ENCODE assay signal across 22 cellular contexts in the genomic region with DNA sequence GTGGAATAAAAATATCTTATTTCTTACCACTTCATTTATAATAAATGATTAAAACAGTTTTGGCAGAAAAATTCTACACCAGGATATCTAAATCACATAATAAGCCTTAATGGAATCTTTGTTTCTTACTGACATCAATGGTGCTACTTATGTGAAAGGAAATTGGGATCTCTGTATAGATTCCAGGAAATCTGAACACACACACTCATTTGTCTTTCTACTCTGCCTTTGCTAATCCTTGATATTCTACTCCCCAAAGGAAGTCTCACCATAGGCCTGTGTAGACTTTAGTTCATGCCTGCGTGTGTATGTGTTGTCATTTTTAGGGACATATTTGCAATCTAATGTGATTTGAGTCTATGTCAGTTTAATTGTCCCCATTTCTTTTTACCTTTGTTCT. TPM values are rescaled to one million over a fixed set of nuclear protein-coding genes. Genes with fewer than 3 reads are reported as not detected.
A peak's percentile ranks its signal among the peaks of the same experiment; 100 is the strongest.
DNase-seq lines count a peak whose midpoint lies in the region; ATAC-seq, FAIRE-seq and TF ChIP-seq lines count a peak whose summit lies in the region.
"Had no signal": no experiment of that assay in that cellular context is flagged by ENCODE, and none has a peak within 500 bp of the region (broad histone marks: within the 10 kb centered on the region; RNA-seq: fewer than 3 reads in every experiment).

No MANE protein-coding gene starts in this region.

- DNase-seq in COLO829 (ENCODE audit: low spot score) (peak; percentile 28), K562 (ENCODE audit: extremely low read depth in 1 of 4, low spot score in 3 of 4) (no peak), foreskin melanocyte (peak; percentile 74), mesothelial cell of epicardium (ENCODE audit: low spot score in 2 of 2, unreplicated experiment in 2 of 2) (no peak), germinal center (ENCODE audit: low spot score) (no peak)
- no peak for DNase-seq in stimulated activated CD4-positive, alpha-beta T cell treated with anti-CD3 and anti-CD28 coated beads, Interleukin-4, amount 100 ng/mL, for 24 hours
- no peak for DNase-seq in T-helper 2 cell treated with Interferon-gamma antibody and Interleukin-4, amounts not matched to agents 5 μg/mL and 100 μg/mL, for 36 hours (ENCODE audit: low spot score)
- DNase-seq: BE2C; CD4-positive, alpha-beta memory T cell; COR-L47; DMS153; DMS79 treated with DMSO at 0.1 percent for 48 hours; EL; GDM1 had no signal

- H3K79me2 ChIP-seq in K562 (ENCODE audit: control insufficient read depth, insufficient read depth, low read length), result peaks cover 57% of the 10 kb centered on the region

- H3K9ac ChIP-seq in K562 (ENCODE audit: insufficient read depth in 1 of 2, low read depth in 2 of 2, low read length in 2 of 2), result no peak overlapping the region

- H3K36me3 Mint-ChIP-seq in mesothelial cell of epicardium, result no peaks in the 10 kb centered on the region
- H3K36me3 Mint-ChIP-seq in T-helper 2 cell treated with Interferon-gamma antibody and Interleukin-4, amounts not matched to agents 5 μg/mL and 100 μg/mL, for 36 hours (ENCODE audit: low read depth), result no peaks in the 10 kb centered on the region
- H3K36me3 Mint-ChIP-seq: CD4-positive, alpha-beta memory T cell had no signal

- intact Hi-C loops in K562 (cut with micrococcal nuclease), result no loop called here

- in situ Hi-C loops in K562 (cut with MboI), result loop anchor here (25.0 kb wide), 1 partner anchor 319 kb away; no protein-coding TSS in a partner anchor

- H3K27me3 ChIP-seq in K562 (ENCODE audit: control insufficient read depth in 2 of 2, insufficient read depth in 2 of 2, low read length in 2 of 2), result no peaks in the 10 kb centered on the region
- H3K27me3 ChIP-seq: BE2C had no signal

- no peak for TF ChIP-seq EP300 in K562 (IDR thresholded peaks at IDR 0.05; ENCODE audit: low read length)

- no peak overlapping the region for H2AFZ ChIP-seq in K562 (ENCODE audit: low read depth, low read length)

- no peak overlapping the region for H3K4me2 ChIP-seq in K562 (ENCODE audit: insufficient read depth, low read length)

- H3K9me1 ChIP-seq in K562 (ENCODE audit: control insufficient read depth, insufficient read depth, low read length), result no peaks in the 10 kb centered on the region

- no peak for FAIRE-seq in K562 (lab: Jason Lieb, UNC)
- FAIRE-seq: A204.1, D721Med, GM12892, H1 had no signal

- no peaks in the 10 kb centered on the region for H3K9me3 ChIP-seq in K562 (replicated peaks; ENCODE audit: control insufficient read depth, insufficient read depth, low read depth, low read length)
- H3K9me3 ChIP-seq: BE2C, HAP-1 had no signal

- TF ChIP-seq POLR2A in K562 (conservative IDR thresholded peaks at IDR 0.05), result no peak

- POLR2A ChIA-PET in K562 (lab: Yijun Ruan, JAX), result no interaction called here

- BruUV-seq in K562 (replicated peaks; lab: Mats Ljungman, UMichigan), result no TSS peak

- H3K4me1 Mint-ChIP-seq in mesothelial cell of epicardium, result peaks cover 32% of the 10 kb centered on the region
- H3K4me1 Mint-ChIP-seq in T-helper 2 cell treated with Interferon-gamma antibody and Interleukin-4, amounts not matched to agents 5 μg/mL and 100 μg/mL, for 36 hours (ENCODE audit: low read depth), result peaks cover 2% of the 10 kb centered on the region

- H4K20me1 ChIP-seq in K562 (replicated peaks; ENCODE audit: control insufficient read depth, insufficient read depth, low read length), result no peaks in the 10 kb centered on the region

- TF ChIP-seq CTCF in K562 (IDR thresholded peaks at IDR 0.05 in 2 of 3, conservative IDR thresholded peaks at IDR 0.05 in 1 of 3; ENCODE audit: insufficient read depth in 2 of 3, low read depth in 1 of 3, low read length in 3 of 3), result no peak
- no peak for TF ChIP-seq CTCF in mesothelial cell of epicardium (IDR thresholded peaks at IDR 0.05; ENCODE audit: unreplicated experiment)

- H3K27ac Mint-ChIP-seq in mesothelial cell of epicardium, result peak overlapping the region; percentile 80
- no peak overlapping the region for H3K27ac Mint-ChIP-seq in T-helper 2 cell treated with Interferon-gamma antibody and Interleukin-4, amounts not matched to agents 5 μg/mL and 100 μg/mL, for 36 hours
- H3K27ac Mint-ChIP-seq: CD4-positive, alpha-beta memory T cell had no signal

- TF ChIP-seq RAD21 in K562 (CRISPR knock-in tag; conservative IDR thresholded peaks at IDR 0.05 in 1 of 2, IDR thresholded peaks at IDR 0.05 in 1 of 2), result no peak

- ATAC-seq in K562 (peak; percentile 9; the same call in 2 of the 3 replicates), HG03457 (IDR thresholded peaks at IDR 0.05; ENCODE audit: unreplicated experiment) (no peak)

- H3K4me3 ChIP-seq in K562, result no peak overlapping the region
- H3K4me3 ChIP-seq: HAP-1 had no signal

- CTCF ChIA-PET in K562 (lab: Yijun Ruan, JAX; ENCODE audit: low intra/inter-chr PET ratio), result no interaction called here

- H3K36me3 ChIP-seq in K562 (ENCODE audit: control insufficient read depth, insufficient read depth, low read length), result peaks cover 6% of the 10 kb centered on the region; the same call in 1 of the 3 replicates
- H3K36me3 ChIP-seq: HAP-1 had no signal

- H3K27ac ChIP-seq in K562 (ENCODE audit: extremely low read depth, low read depth, low read length), result no peak overlapping the region
- H3K27ac ChIP-seq: C4-2B had no signal

- peaks cover 39% of the 10 kb centered on the region for H3K27me3 Mint-ChIP-seq in mesothelial cell of epicardium (ENCODE audit: low read depth)
- H3K27me3 Mint-ChIP-seq in T-helper 2 cell treated with Interferon-gamma antibody and Interleukin-4, amounts not matched to agents 5 μg/mL and 100 μg/mL, for 36 hours (ENCODE audit: low read depth), result peaks cover 6% of the 10 kb centered on the region

- H3K4me3 Mint-ChIP-seq in mesothelial cell of epicardium, result no peak overlapping the region
- no peak overlapping the region for H3K4me3 Mint-ChIP-seq in T-helper 2 cell treated with Interferon-gamma antibody and Interleukin-4, amounts not matched to agents 5 μg/mL and 100 μg/mL, for 36 hours
- H3K4me3 Mint-ChIP-seq: CD4-positive, alpha-beta memory T cell had no signal

- 29% methylated on average over 1 of the region's 1 CpG for WGBS in K562 (ENCODE audit: insufficient coverage, low coverage, missing lambda C conversion rate)

- no peaks in the 10 kb centered on the region for H3K9me3 Mint-ChIP-seq in mesothelial cell of epicardium
- H3K9me3 Mint-ChIP-seq in T-helper 2 cell treated with Interferon-gamma antibody and Interleukin-4, amounts not matched to agents 5 μg/mL and 100 μg/mL, for 36 hours, result no peaks in the 10 kb centered on the region

- H3K4me1 ChIP-seq in K562 (replicated peaks in 1 of 2; ENCODE audit: control insufficient read depth in 2 of 2, insufficient read depth in 2 of 2, low read length in 2 of 2), result peaks cover 3 to 19% of the 10 kb centered on the region in 2 experiments; a peak in 4 of 5 replicates

TF ChIP-seq in K562, 482 proteins besides CTCF, POLR2A, EP300 and RAD21:
- TF ChIP-seq KLF13 (tag; IDR thresholded peaks at IDR 0.05; ENCODE audit: borderline replicate concordance, low read depth) (no peak), GTF2F1 (IDR thresholded peaks at IDR 0.05; ENCODE audit: low read depth, low read length) (no peak), ZNF384 (IDR thresholded peaks at IDR 0.05; ENCODE audit: low read depth, low read length) (no peak), RB1 (IDR thresholded peaks at IDR 0.05; ENCODE audit: low read depth) (no peak), EP400 (IDR thresholded peaks at IDR 0.05) (no peak), MTF1 (CRISPR knock-in tag; IDR thresholded peaks at IDR 0.05; ENCODE audit: borderline replicate concordance) (no peak), ZKSCAN3 (CRISPR knock-in tag; IDR thresholded peaks at IDR 0.05) (no peak), PTTG1 (tag; IDR thresholded peaks at IDR 0.05; ENCODE audit: low read depth) (no peak), ZNF232 (CRISPR knock-in tag; IDR thresholded peaks at IDR 0.05) (no peak), ILF3 (IDR thresholded peaks at IDR 0.05; ENCODE audit: borderline replicate concordance) (no peak)
- TF ChIP-seq, protein P1, sequence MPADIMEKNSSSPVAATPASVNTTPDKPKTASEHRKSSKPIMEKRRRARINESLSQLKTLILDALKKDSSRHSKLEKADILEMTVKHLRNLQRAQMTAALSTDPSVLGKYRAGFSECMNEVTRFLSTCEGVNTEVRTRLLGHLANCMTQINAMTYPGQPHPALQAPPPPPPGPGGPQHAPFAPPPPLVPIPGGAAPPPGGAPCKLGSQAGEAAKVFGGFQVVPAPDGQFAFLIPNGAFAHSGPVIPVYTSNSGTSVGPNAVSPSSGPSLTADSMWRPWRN (IDR thresholded peaks at IDR 0.05; ENCODE audit: low read depth), result no peak

RNA-seq across cellular contexts. Expression of a gene that starts 7.9 kb away (rescaled TPM):
- total RNA-seq in K562 (2011; cell fraction: chromatin; rRNA removed; ENCODE audit: low replicate concordance), result 3.8 and 10.6 TPM in 2 replicates
- total RNA-seq in K562 (2011; cell fraction: nucleolus; rRNA removed), result 2.0 and 3.2 TPM in 2 replicates
- 5.1 and 6.3 TPM in 2 replicates for total RNA-seq in K562 (2011; cell fraction: nucleoplasm; rRNA removed)
- total RNA-seq in K562 (2014; rRNA removed), result 3.1 and 3.3 TPM in 2 replicates
- total RNA-seq in K562 (2014; rRNA removed; fragmentation: Illumina TruSeq; extraction: Trizol), result 4.9 and 5.1 TPM in 2 replicates
- 7.4 and 7.8 TPM in 2 replicates for total RNA-seq in K562 (2015; rRNA removed; fragmentation: Illumina TruSeq; extraction: Trizol)
- total RNA-seq in K562 (2021), result 3.9 and 4.7 TPM in 2 replicates
- 0.99 and 2.1 TPM in 2 replicates for polyA plus RNA-seq in K562 (2011; rRNA removed)
- polyA plus RNA-seq in K562 (2011; cell fraction: cytosol; rRNA removed), result 0.55 and 2.4 TPM in 2 replicates
- 2.6 and 4.9 TPM in 2 replicates for polyA plus RNA-seq in K562 (2011; cell fraction: nucleus; rRNA removed)
- polyA plus RNA-seq in K562 (2012), result 2.1 and 2.2 TPM in 2 replicates
- 2.2 and 2.4 TPM in 2 replicates for polyA plus RNA-seq in K562 (2014; fragmentation: Illumina TruSeq; extraction: Trizol)
- 1 to 10 TPM in 1 of 2 experiments, under 1 TPM in 1; 0.90 to 1.5 TPM for polyA plus RNA-seq in K562 (2014; fragmentation: Nextera tagmentation; extraction: Ambion mirVana)
- polyA plus RNA-seq in K562 (2014; rRNA removed), result 1.7 and 1.8 TPM in 2 replicates
- polyA minus RNA-seq in K562 (2011; rRNA and poly(A)+ RNA removed), result 5.0 and 10.2 TPM in 2 replicates
- 0.76 and 2.3 TPM in 2 replicates for polyA minus RNA-seq in K562 (2011; cell fraction: cytosol; rRNA and poly(A)+ RNA removed)
- 9.6 and 23.1 TPM in 2 replicates for polyA minus RNA-seq in K562 (2011; cell fraction: nucleus; rRNA and poly(A)+ RNA removed)
- 13.9 to 14.9 TPM (median 14.8 TPM) in 3 replicates for total RNA-seq in mesothelial cell of epicardium
- total RNA-seq: CD4-positive, alpha-beta memory T cell had no signal
- polyA plus RNA-seq: AG04450; CD4-positive, alpha-beta memory T cell had no signal

Comparison
In these comparisons a context has a peak if more than half of its experiments do, and no peak if none do; other contexts are left out.
1. DNase-seq: peak in COLO829 (single experiment) and foreskin melanocyte (single experiment); none in K562 (0 of 4), mesothelial cell of epicardium (0 of 2), stimulated activated CD4-positive, alpha-beta T cell treated with anti-CD3 and anti-CD28 coated beads, Interleukin-4, amount 100 ng/mL, for 24 hours (single experiment), germinal center (single experiment) and T-helper 2 cell treated with Interferon-gamma antibody and Interleukin-4, amounts not matched to agents 5 μg/mL and 100 μg/mL, for 36 hours (single experiment).